In genomic region chr14:103184046-103184445, GRCh38 we compare ENCODE assay signal across 1 cellular context.
TF ChIP-seq lines count a peak whose summit lies in the region.

No MANE protein-coding gene starts in this region.

TF ChIP-seq in K562, 482 proteins besides CTCF, POLR2A, EP300 and RAD21:
- TF ChIP-seq MIER1 (IDR thresholded peaks at IDR 0.05; ENCODE audit: low read depth): no peak
- TF ChIP-seq ZBTB1 (CRISPR knock-in tag; IDR thresholded peaks at IDR 0.05; ENCODE audit: borderline replicate concordance, low read depth): no peak
- TF ChIP-seq GATAD2B (IDR thresholded peaks at IDR 0.05; ENCODE audit: borderline replicate concordance): no peak
- no peak for TF ChIP-seq KHSRP (IDR thresholded peaks at IDR 0.05)
- TF ChIP-seq ZNF609 (CRISPR knock-in tag; IDR thresholded peaks at IDR 0.05; ENCODE audit: borderline replicate concordance): no peak
- no peak for TF ChIP-seq DIDO1 (tag; IDR thresholded peaks at IDR 0.05; ENCODE audit: low read depth)
- no peak for TF ChIP-seq ASH1L (IDR thresholded peaks at IDR 0.05; ENCODE audit: borderline replicate concordance, low read depth, partially characterized antibody)
- TF ChIP-seq MTA2 (IDR thresholded peaks at IDR 0.05; ENCODE audit: low read depth): no peak
- TF ChIP-seq MYBL2 (IDR thresholded peaks at IDR 0.05; ENCODE audit: low read depth): no peak
- no peak for TF ChIP-seq MYBL2 (CRISPR knock-in tag; IDR thresholded peaks at IDR 0.05; ENCODE audit: borderline replicate concordance)
